In genomic region chr19:33408538-33408937, GRCh38 we compare ENCODE assay signal across 30 cellular contexts.
"Had no signal": no experiment of that assay in that cellular context is flagged by ENCODE, and none has a peak within 500 bp of the region (broad histone marks: within the 10 kb centered on the region; RNA-seq: fewer than 3 reads in every experiment).

No MANE protein-coding gene starts in this region.

- H3K9me3 ChIP-seq: adrenal gland, ascending aorta, breast epithelium had no signal

- FAIRE-seq: frontal cortex had no signal

- H3K27me3 ChIP-seq: adrenal gland, ascending aorta, breast epithelium, cardiac muscle cell, dorsolateral prefrontal cortex had no signal

- H3K4me1 ChIP-seq: adrenal gland, ascending aorta, breast epithelium had no signal

- H3K4me3 ChIP-seq: adrenal gland, ascending aorta, breast epithelium, cardiac muscle cell, coronary artery, dorsolateral prefrontal cortex had no signal

- DNase-seq: activated CD4-positive, alpha-beta memory T cell treated with anti-CD3 and anti-CD28 coated beads for 36 hours; activated CD4-positive, alpha-beta T cell treated with anti-CD3 and anti-CD28 coated beads for 36 hours; activated CD4-positive, alpha-beta T cell treated with anti-CD3 and anti-CD28 coated beads, Interleukin-2, amount 10 ng/mL, durations not matched to agents 24 days and 14 days; activated CD4-positive, CD25-positive, alpha-beta regulatory T cell; activated CD4-positive, CD25-positive, alpha-beta regulatory T cell treated with anti-CD3 and anti-CD28 coated beads, Interleukin-2, amount 50 U/mL, for 72 hours; activated CD8-positive, alpha-beta memory T cell treated with anti-CD3 and anti-CD28 coated beads, Interleukin-2, amount 10 ng/mL, durations not matched to agents 7 days and 5 days; activated CD8-positive, alpha-beta memory T cell treated with anti-CD3 and anti-CD28 coated beads, Interleukin-2, amount 50 U/mL, for 4 hours; activated CD8-positive, alpha-beta T cell treated with anti-CD3 and anti-CD28 coated beads, Interleukin-2, amount 10 ng/mL, durations not matched to agents 7 days and 5 days; activated effector memory CD4-positive, alpha-beta T cell treated with anti-CD3 and anti-CD28 coated beads, Interleukin-2, amount 50 U/mL, for 16 hours; activated naive CD4-positive, alpha-beta T cell treated with anti-CD3 and anti-CD28 coated beads for 36 hours; activated naive CD8-positive, alpha-beta T cell treated with anti-CD3 and anti-CD28 coated beads for 36 hours; activated naive CD8-positive, alpha-beta T cell treated with anti-CD3 and anti-CD28 coated beads, Interleukin-2, amount 50 U/mL, for 24 hours; activated T-cell treated with anti-CD3 and anti-CD28 coated beads, Interleukin-2, amount 50 U/mL, for 1 hour; activated T-cell treated with anti-CD3 and anti-CD28 coated beads, Interleukin-2, amount 50 U/mL, for 48 hours; adrenal gland; amygdala; central memory CD4-positive, alpha-beta T cell; cerebellar nuclear complex; dorsolateral prefrontal cortex; effector memory CD4-positive, alpha-beta T cell; endodermal cell; foreskin fibroblast; head of caudate nucleus; T-helper 2 cell had no signal

- ATAC-seq: activated CD4-positive, alpha-beta T cell treated with anti-CD3 and anti-CD28 coated beads for 36 hours; activated CD8-positive, alpha-beta memory T cell treated with anti-CD3 and anti-CD28 coated beads, Interleukin-2, amount 10 ng/mL, durations not matched to agents 7 days and 5 days; activated CD8-positive, alpha-beta T cell treated with anti-CD3 and anti-CD28 coated beads, Interleukin-2, amount 10 ng/mL, durations not matched to agents 7 days and 5 days; activated naive CD8-positive, alpha-beta T cell treated with anti-CD3 and anti-CD28 coated beads, Interleukin-2, amount 50 U/mL, for 24 hours; esophagus mucosa had no signal

- H3K27ac ChIP-seq: adrenal gland, ascending aorta, breast epithelium, cardiac muscle cell, coronary artery had no signal

- H3K36me3 ChIP-seq: adrenal gland, breast epithelium, cardiac muscle cell had no signal
